16 cellular contexts compared by ENCODE assay signal in the genomic region with DNA sequence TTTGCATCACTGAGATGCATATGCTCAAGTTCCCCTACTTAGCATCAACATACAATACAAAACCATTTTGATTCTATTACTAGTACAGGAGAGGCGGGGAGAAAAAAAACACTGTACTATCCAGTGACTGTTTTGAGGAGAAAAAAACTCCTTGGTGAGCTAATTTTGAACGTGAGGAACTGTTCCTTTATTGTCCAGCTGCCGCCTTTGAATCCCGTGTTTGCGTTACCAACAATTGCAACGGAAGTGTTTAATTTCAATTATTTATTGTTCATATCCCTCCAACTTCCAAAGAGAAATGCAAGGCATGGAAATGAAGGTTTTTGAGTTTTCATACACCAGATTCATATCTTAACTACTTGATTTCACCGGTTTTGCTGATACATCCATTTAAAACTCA.
"Had no signal": no experiment of that assay in that cellular context is flagged by ENCODE, and none has a peak within 500 bp of the region (broad histone marks: within the 10 kb centered on the region; RNA-seq: fewer than 3 reads in every experiment).

No MANE protein-coding gene starts in this region.

- H2AFZ ChIP-seq: hepatocyte, parathyroid adenoma had no signal

- H3K9ac ChIP-seq: parathyroid adenoma had no signal

- H3K27me3 Mint-ChIP-seq: activated B cell treated with CpG ODN at 0.5 μM for 24 hours; activated CD4-positive, alpha-beta T cell treated with anti-CD3 and anti-CD28 coated beads, Interleukin-2, amount 10 ng/mL, durations not matched to agents 24 days and 14 days; activated naive CD8-positive, alpha-beta T cell had no signal

- DNase-seq: activated B cell treated with CpG ODN at 0.5 μM for 24 hours; activated CD4-positive, alpha-beta T cell treated with anti-CD3 and anti-CD28 coated beads, Interleukin-2, amount 10 ng/mL, durations not matched to agents 24 days and 14 days; activated CD8-positive, alpha-beta memory T cell treated with anti-CD3 and anti-CD28 coated beads, Interleukin-2, amount 50 U/mL, for 48 hours; activated gamma-delta T cell treated with Interleukin-2 at 50 U/mL for 16 hours; activated T-cell treated with anti-CD3 and anti-CD28 coated beads, Interleukin-2, amount 50 U/mL, for 72 hours; amniotic stem cell; cerebellar nuclear complex; dermis blood vessel endothelial cell; erythroblast; nephron progenitor cell; stimulated activated naive CD4-positive, alpha-beta T cell; trophoblast cell had no signal

- H3K27ac Mint-ChIP-seq: activated B cell treated with CpG ODN at 0.5 μM for 24 hours; activated CD4-positive, alpha-beta T cell treated with anti-CD3 and anti-CD28 coated beads, Interleukin-2, amount 10 ng/mL, durations not matched to agents 24 days and 14 days; activated naive CD8-positive, alpha-beta T cell; activated T-cell treated with anti-CD3 and anti-CD28 coated beads, Interleukin-2, amount 50 U/mL, for 72 hours; nephron progenitor cell; T-helper 2 cell treated with Interferon-gamma antibody and Interleukin-4, amounts not matched to agents 5 μg/mL and 100 μg/mL, for 36 hours had no signal

- H3K4me3 Mint-ChIP-seq: activated B cell treated with CpG ODN at 0.5 μM for 24 hours; activated CD4-positive, alpha-beta T cell treated with anti-CD3 and anti-CD28 coated beads, Interleukin-2, amount 10 ng/mL, durations not matched to agents 24 days and 14 days; activated naive CD8-positive, alpha-beta T cell; activated T-cell treated with anti-CD3 and anti-CD28 coated beads, Interleukin-2, amount 50 U/mL, for 72 hours; nephron progenitor cell; T-helper 2 cell treated with Interferon-gamma antibody and Interleukin-4, amounts not matched to agents 5 μg/mL and 100 μg/mL, for 36 hours had no signal

- H3K79me2 ChIP-seq: hepatocyte, parathyroid adenoma had no signal

- H3K4me1 Mint-ChIP-seq: activated B cell treated with CpG ODN at 0.5 μM for 24 hours; activated CD4-positive, alpha-beta T cell treated with anti-CD3 and anti-CD28 coated beads, Interleukin-2, amount 10 ng/mL, durations not matched to agents 24 days and 14 days; nephron progenitor cell had no signal

- H3K36me3 Mint-ChIP-seq: activated naive CD8-positive, alpha-beta T cell had no signal

- H3K4me1 ChIP-seq: parathyroid adenoma had no signal

- H3K4me2 ChIP-seq: hepatocyte had no signal

- H3K9me3 Mint-ChIP-seq: activated B cell treated with CpG ODN at 0.5 μM for 24 hours; nephron progenitor cell; T-helper 2 cell treated with Interferon-gamma antibody and Interleukin-4, amounts not matched to agents 5 μg/mL and 100 μg/mL, for 36 hours had no signal

- H3K27me3 ChIP-seq: hepatocyte had no signal

- H3K4me3 ChIP-seq: hepatocyte had no signal

- H3K27ac ChIP-seq: hepatocyte, parathyroid adenoma had no signal

- ATAC-seq: activated T-cell treated with anti-CD3 and anti-CD28 coated beads, Interleukin-2, amount 50 U/mL, for 72 hours had no signal
